In genomic region chr11:94106699-94107098, GRCh38 we compare ENCODE assay signal across 21 cellular contexts.
"Had no signal": no experiment of that assay in that cellular context is flagged by ENCODE, and none has a peak within 500 bp of the region (broad histone marks: within the 10 kb centered on the region; RNA-seq: fewer than 3 reads in every experiment).

No MANE protein-coding gene starts in this region.

- H3K27me3 ChIP-seq: gastroesophageal sphincter, hepatocyte, sigmoid colon, transverse colon had no signal

- H2AFZ ChIP-seq: hepatocyte had no signal

- H3K9me3 Mint-ChIP-seq: endodermal cell; stimulated activated naive CD8-positive, alpha-beta T cell treated with anti-CD3 and anti-CD28 coated beads, Interleukin-15, amount 100 ng/mL, for 72 hours had no signal

- H3K27ac Mint-ChIP-seq: endodermal cell; naive thymus-derived CD8-positive, alpha-beta T cell; stimulated activated effector memory CD8-positive, alpha-beta T cell treated with anti-CD3 and anti-CD28 coated beads, Interleukin-12 subunit alpha, Interleukin-12 subunit beta, amount 100 ng/mL, for 72 hours; stimulated activated naive CD8-positive, alpha-beta T cell treated with anti-CD3 and anti-CD28 coated beads, Interleukin-15, amount 100 ng/mL, for 72 hours had no signal

- FAIRE-seq: endothelial cell of umbilical vein had no signal

- H3K79me2 ChIP-seq: hepatocyte had no signal

- H3K9me3 ChIP-seq: sigmoid colon, thoracic aorta, transverse colon had no signal

- DNase-seq: central memory CD4-positive, alpha-beta T cell; effector CD4-positive, alpha-beta T cell; endodermal cell; glutamatergic neuron; kidney; left cardiac atrium; naive thymus-derived CD8-positive, alpha-beta T cell; posterior cingulate gyrus; sigmoid colon; stimulated activated CD4-positive, alpha-beta T cell treated with anti-CD3 and anti-CD28 coated beads, Interleukin-4, amount 100 ng/mL, for 1 hour; stimulated activated CD8-positive, alpha-beta memory T cell treated with anti-CD3 and anti-CD28 coated beads, Interleukin-4, amount 100 ng/mL, for 48 hours; stimulated activated naive CD8-positive, alpha-beta T cell treated with anti-CD3 and anti-CD28 coated beads, Interleukin-15, amount 100 ng/mL, for 72 hours; transverse colon had no signal

- H3K36me3 ChIP-seq: gastroesophageal sphincter, sigmoid colon, thoracic aorta, transverse colon had no signal

- H3K27me3 Mint-ChIP-seq: stimulated activated naive CD8-positive, alpha-beta T cell treated with anti-CD3 and anti-CD28 coated beads, Interleukin-15, amount 100 ng/mL, for 72 hours had no signal

- H3K36me3 Mint-ChIP-seq: naive thymus-derived CD8-positive, alpha-beta T cell; stimulated activated effector memory CD8-positive, alpha-beta T cell treated with anti-CD3 and anti-CD28 coated beads, Interleukin-12 subunit alpha, Interleukin-12 subunit beta, amount 100 ng/mL, for 72 hours had no signal

- H3K27ac ChIP-seq: coronary artery, gastroesophageal sphincter, hepatocyte, sigmoid colon, thoracic aorta, transverse colon had no signal

- H3K4me3 ChIP-seq: coronary artery, gastroesophageal sphincter, hepatocyte, sigmoid colon, smooth muscle cell, thoracic aorta, transverse colon had no signal

- H3K4me2 ChIP-seq: hepatocyte, smooth muscle cell had no signal

- H3K4me3 Mint-ChIP-seq: endodermal cell; naive thymus-derived CD8-positive, alpha-beta T cell; neural crest cell; stimulated activated effector memory CD8-positive, alpha-beta T cell treated with anti-CD3 and anti-CD28 coated beads, Interleukin-12 subunit alpha, Interleukin-12 subunit beta, amount 100 ng/mL, for 72 hours; stimulated activated naive CD8-positive, alpha-beta T cell treated with anti-CD3 and anti-CD28 coated beads, Interleukin-15, amount 100 ng/mL, for 72 hours had no signal

- H3K4me1 Mint-ChIP-seq: naive thymus-derived CD8-positive, alpha-beta T cell; neural crest cell; stimulated activated effector memory CD8-positive, alpha-beta T cell treated with anti-CD3 and anti-CD28 coated beads, Interleukin-12 subunit alpha, Interleukin-12 subunit beta, amount 100 ng/mL, for 72 hours; stimulated activated naive CD8-positive, alpha-beta T cell treated with anti-CD3 and anti-CD28 coated beads, Interleukin-15, amount 100 ng/mL, for 72 hours had no signal

- ATAC-seq: gastroesophageal sphincter; naive thymus-derived CD8-positive, alpha-beta T cell; stimulated activated effector memory CD8-positive, alpha-beta T cell treated with anti-CD3 and anti-CD28 coated beads, Interleukin-12 subunit alpha, Interleukin-12 subunit beta, amount 100 ng/mL, for 72 hours; stimulated activated naive CD8-positive, alpha-beta T cell treated with anti-CD3 and anti-CD28 coated beads, Interleukin-15, amount 100 ng/mL, for 72 hours had no signal
